22 cellular contexts compared by ENCODE assay signal in genomic region chr7:26724795-26725194, GRCh38.
DNase-seq lines count a peak whose midpoint lies in the region; ATAC-seq, FAIRE-seq and TF ChIP-seq lines count a peak whose summit lies in the region.
"Had no signal": no experiment of that assay in that cellular context is flagged by ENCODE, and none has a peak within 500 bp of the region (broad histone marks: within the 10 kb centered on the region; RNA-seq: fewer than 3 reads in every experiment).

No MANE protein-coding gene starts in this region.

- H3K4me1 Mint-ChIP-seq in Calu3 (ENCODE audit: low read depth, unreplicated experiment): no peaks in the 10 kb centered on the region
- H3K4me1 Mint-ChIP-seq: CD4-positive, CD25-positive, alpha-beta regulatory T cell had no signal

- H3K27ac Mint-ChIP-seq in Calu3 (ENCODE audit: unreplicated experiment): no peak overlapping the region
- H3K27ac Mint-ChIP-seq: B cell; CD4-positive, CD25-positive, alpha-beta regulatory T cell; CD8-positive, alpha-beta T cell; GM23338; HFFc6 had no signal

- no peak overlapping the region for H3K4me3 Mint-ChIP-seq in Calu3 (ENCODE audit: low read depth, unreplicated experiment)
- H3K4me3 Mint-ChIP-seq: B cell; CD4-positive, CD25-positive, alpha-beta regulatory T cell; CD8-positive, alpha-beta T cell; GM23338; HFFc6 had no signal

- intact Hi-C loops in Calu3 (cut with micrococcal nuclease; ENCODE audit: unreplicated experiment): no loop called here

- H3K4me2 ChIP-seq in A549: no peak overlapping the region
- H3K4me2 ChIP-seq: BLaER1, GM23338 had no signal

- CTCF ChIA-PET in A549 (lab: Yijun Ruan, JAX) (no interaction called here), Calu3 (lab: Charles Lee) (no interaction called here)

- no peaks in the 10 kb centered on the region for H3K36me3 Mint-ChIP-seq in Calu3 (ENCODE audit: insufficient read depth, unreplicated experiment)
- H3K36me3 Mint-ChIP-seq: CD8-positive, alpha-beta T cell had no signal

- WGBS in A549 (ENCODE audit: missing lambda C conversion rate): 60% methylated on average over 2 of the region's 2 CpGs

- FAIRE-seq in A549 (lab: Jason Lieb, UNC): peak; percentile 43
- peak; percentile 80 for FAIRE-seq in H54 (lab: Jason Lieb, UNC)
- FAIRE-seq: D721Med had no signal

- no peak for ATAC-seq in A549
- ATAC-seq: CD8-positive, alpha-beta T cell; GM23338 had no signal

- H3K4me3 ChIP-seq in A549: no peak overlapping the region
- H3K4me3 ChIP-seq: BLaER1, GM23338, HAP-1 had no signal

- H3K27ac ChIP-seq in A549: no peak overlapping the region
- H3K27ac ChIP-seq: 22Rv1, BLaER1, C4-2B had no signal

- H3K9me3 Mint-ChIP-seq in Calu3 (ENCODE audit: low read depth, unreplicated experiment): no peaks in the 10 kb centered on the region
- H3K9me3 Mint-ChIP-seq: CD8-positive, alpha-beta T cell; GM23338; HFFc6 had no signal

- TF ChIP-seq POLR2A in A549 (IDR thresholded peaks at IDR 0.05; ENCODE audit: low read length) (no peak), H54 (IDR thresholded peaks at IDR 0.05; ENCODE audit: low read depth, low read length) (no peak)

- H3K27me3 Mint-ChIP-seq in Calu3 (ENCODE audit: unreplicated experiment): no peaks in the 10 kb centered on the region
- H3K27me3 Mint-ChIP-seq: B cell; CD4-positive, CD25-positive, alpha-beta regulatory T cell had no signal

- no peak for DNase-seq in A549 (ENCODE audit: low read depth in 1 of 2, low spot score in 1 of 2)
- DNase-seq in H54 (ENCODE audit: insufficient read length, low spot score): no peak
- DNase-seq in dedifferentiated amniotic fluid mesenchymal stem cell (ENCODE audit: extremely low spot score): peak; percentile 23
- DNase-seq in fibroblast of peridontal ligament (ENCODE audit: extremely low read depth): peak; percentile 30
- no peak for DNase-seq in Ammon's horn (ENCODE audit: low spot score)
- no peak for DNase-seq in Calu3
- no peak for DNase-seq in RPMI8226
- DNase-seq in foreskin melanocyte: no peak
- DNase-seq: ACHN; Caco-2; CD4-positive, CD25-positive, alpha-beta regulatory T cell; CD8-positive, alpha-beta T cell; DMS 273 treated with DMSO at 0.1 percent for 48 hours; DMS79; HFFc6 had no signal

- no TSS peak for BruUV-seq in Calu3 (replicated peaks; lab: Mats Ljungman, UMichigan)

- no peak for TF ChIP-seq RAD21 in A549 (conservative IDR thresholded peaks at IDR 0.05 in 1 of 2, IDR thresholded peaks at IDR 0.05 in 1 of 2)

- TF ChIP-seq CTCF in A549 (IDR thresholded peaks at IDR 0.05) (no peak), Calu3 (IDR thresholded peaks at IDR 0.05; ENCODE audit: unreplicated experiment) (no peak)

- POLR2A ChIA-PET in A549 (lab: Yijun Ruan, JAX): no interaction called here

- H3K4me1 ChIP-seq in A549: no peaks in the 10 kb centered on the region; the same call in 2 of the 3 replicates
- H3K4me1 ChIP-seq: Caco-2 had no signal

- TF ChIP-seq EP300 in A549 (IDR thresholded peaks at IDR 0.05): no peak

- H3K9me3 ChIP-seq in A549: no peaks in the 10 kb centered on the region
- H3K9me3 ChIP-seq: BLaER1, Caco-2, HAP-1 had no signal

TF ChIP-seq in A549, 52 proteins besides CTCF, POLR2A, EP300 and RAD21:
- TF ChIP-seq HEYL (CRISPR knock-in tag; IDR thresholded peaks at IDR 0.05) (no peak), RCOR1 (IDR thresholded peaks at IDR 0.05; ENCODE audit: low read depth, low read length) (no peak), CHD2 (IDR thresholded peaks at IDR 0.05; ENCODE audit: low read length, partially characterized antibody) (no peak), FOSL2 (IDR thresholded peaks at IDR 0.05) (no peak), FOSL2 (CRISPR knock-in tag; IDR thresholded peaks at IDR 0.05) (no peak), RNF2 (IDR thresholded peaks at IDR 0.05; ENCODE audit: borderline replicate concordance, low read depth) (no peak), E2F6 (IDR thresholded peaks at IDR 0.05; ENCODE audit: borderline replicate concordance, low read depth) (no peak), NR3C1 (IDR thresholded peaks at IDR 0.05) (no peak), ESRRA (IDR thresholded peaks at IDR 0.05; ENCODE audit: borderline replicate concordance, low read length) (no peak), NFE2L2 (conservative IDR thresholded peaks at IDR 0.05; ENCODE audit: low read length) (no peak)
TF ChIP-seq in A549: peak in this region for 0.

Comparison
In these comparisons a context has a peak if more than half of its experiments do, and no peak if none do; other contexts are left out.
1. DNase-seq: peak in dedifferentiated amniotic fluid mesenchymal stem cell (single experiment) and fibroblast of peridontal ligament (single experiment); none in A549 (0 of 2), H54 (single experiment), Ammon's horn (single experiment), Calu3 (single experiment), RPMI8226 (single experiment) and foreskin melanocyte (single experiment).